In the genomic region with DNA sequence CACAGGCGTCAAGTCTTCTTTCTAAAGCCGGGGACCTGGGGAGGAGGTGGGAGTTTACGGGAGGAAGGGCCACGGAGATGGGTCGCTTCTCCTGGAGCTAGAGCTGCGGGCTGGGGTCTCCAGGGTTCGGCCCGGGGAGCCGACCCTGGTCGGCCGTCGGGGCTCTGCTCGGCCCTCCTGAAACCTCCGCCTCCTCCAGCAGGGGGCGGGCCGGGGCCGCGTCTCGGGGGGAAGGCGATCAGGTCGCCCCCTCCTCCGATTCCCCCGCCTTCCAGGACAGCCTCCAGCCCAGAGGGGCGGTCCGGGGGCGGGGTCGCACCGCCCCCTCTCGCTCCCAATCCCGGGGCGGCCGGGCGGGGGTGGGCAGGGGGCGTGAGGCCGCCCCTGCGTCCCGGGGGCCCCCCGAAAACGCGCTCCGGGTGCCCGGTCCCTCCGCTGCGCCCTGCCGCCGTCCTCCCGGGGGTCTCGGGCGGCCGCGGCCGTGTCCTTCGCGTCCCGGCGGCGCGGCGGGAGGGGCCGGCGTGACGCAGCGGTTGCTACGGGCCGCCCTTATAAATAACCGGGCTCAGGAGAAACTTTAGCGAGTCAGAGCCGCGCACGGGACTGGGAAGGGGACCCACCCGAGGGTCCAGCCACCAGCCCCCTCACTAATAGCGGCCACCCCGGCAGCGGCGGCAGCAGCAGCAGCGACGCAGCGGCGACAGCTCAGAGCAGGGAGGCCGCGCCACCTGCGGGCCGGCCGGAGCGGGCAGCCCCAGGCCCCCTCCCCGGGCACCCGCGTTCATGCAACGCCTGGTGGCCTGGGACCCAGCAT, we compare ENCODE assay signal across 1 cellular context.
A peak's percentile ranks its signal among the peaks of the same experiment; 100 is the strongest.
TF ChIP-seq lines count a peak whose summit lies in the region.

A gene (plus strand): TSS at position 580 of the 814 bp plus-strand sequence. CDS start 204 bp downstream, at position 784.

TF ChIP-seq in GM12878, 131 proteins besides CTCF, POLR2A, EP300 and RAD21 (continued from another document and continues in another):
- TF ChIP-seq, protein P1, sequence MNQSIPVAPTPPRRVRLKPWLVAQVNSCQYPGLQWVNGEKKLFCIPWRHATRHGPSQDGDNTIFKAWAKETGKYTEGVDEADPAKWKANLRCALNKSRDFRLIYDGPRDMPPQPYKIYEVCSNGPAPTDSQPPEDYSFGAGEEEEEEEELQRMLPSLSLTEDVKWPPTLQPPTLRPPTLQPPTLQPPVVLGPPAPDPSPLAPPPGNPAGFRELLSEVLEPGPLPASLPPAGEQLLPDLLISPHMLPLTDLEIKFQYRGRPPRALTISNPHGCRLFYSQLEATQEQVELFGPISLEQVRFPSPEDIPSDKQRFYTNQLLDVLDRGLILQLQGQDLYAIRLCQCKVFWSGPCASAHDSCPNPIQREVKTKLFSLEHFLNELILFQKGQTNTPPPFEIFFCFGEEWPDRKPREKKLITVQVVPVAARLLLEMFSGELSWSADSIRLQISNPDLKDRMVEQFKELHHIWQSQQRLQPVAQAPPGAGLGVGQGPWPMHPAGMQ (IDR thresholded peaks at IDR 0.05; ENCODE audit: borderline replicate concordance): no peak
- TF ChIP-seq WRNIP1 (IDR thresholded peaks at IDR 0.05; ENCODE audit: borderline replicate concordance, low read depth, low read length) (no peak), CBX5 (IDR thresholded peaks at IDR 0.05; ENCODE audit: low read depth) (no peak), SMC3 (IDR thresholded peaks at IDR 0.05; ENCODE audit: borderline replicate concordance, low read length) (peak; percentile 77; the same call in 1 of the 2 replicates), PAX5 (IDR thresholded peaks at IDR 0.05; ENCODE audit: borderline replicate concordance, low read depth, low read length) (no peak), POLR2AphosphoS5 (IDR thresholded peaks at IDR 0.05; ENCODE audit: low read length) (0 out of 2 replicates have a peak, but pooled peaks have one; percentile 50), CREB1 (IDR thresholded peaks at IDR 0.05; ENCODE audit: low read depth) (peak; percentile 77), ZSCAN29 (IDR thresholded peaks at IDR 0.05) (no peak), KAT2A (conservative IDR thresholded peaks at IDR 0.05; ENCODE audit: control insufficient read depth, low read depth, low read length) (no peak), NR2F1 (conservative IDR thresholded peaks at IDR 0.05) (no peak), RAD51 (IDR thresholded peaks at IDR 0.05) (no peak), BRCA1 (IDR thresholded peaks at IDR 0.05; ENCODE audit: low read depth, low read length) (no peak), POU2F2 (IDR thresholded peaks at IDR 0.05; ENCODE audit: borderline replicate concordance, low read depth, low read length) (no peak), YBX1 (IDR thresholded peaks at IDR 0.05) (no peak), RFX5 (IDR thresholded peaks at IDR 0.05; ENCODE audit: low read depth, low read length) (peak; percentile 88), PML (IDR thresholded peaks at IDR 0.05; ENCODE audit: low read length) (no peak), ETV6 (conservative IDR thresholded peaks at IDR 0.05 in 1 of 2, IDR thresholded peaks at IDR 0.05 in 1 of 2; ENCODE audit: borderline replicate concordance in 1 of 2, low read depth in 1 of 2) (no peak), SPI1 (IDR thresholded peaks at IDR 0.05; ENCODE audit: borderline replicate concordance, insufficient read depth, low read depth, low read length) (no peak), EZH2 (IDR thresholded peaks at IDR 0.05; ENCODE audit: borderline replicate concordance, control insufficient read depth, low read depth, low read length) (no peak), ZNF207 (IDR thresholded peaks at IDR 0.05; ENCODE audit: borderline replicate concordance) (no peak), NR2C1 (IDR thresholded peaks at IDR 0.05) (no peak), MYC (IDR thresholded peaks at IDR 0.05; ENCODE audit: insufficient read depth, insufficient read length, insufficient replicate concordance, low read length, severe bottlenecking) (no peak), LARP7 (IDR thresholded peaks at IDR 0.05) (peak; percentile 34; the same call in 1 of the 2 replicates), TCF3 (IDR thresholded peaks at IDR 0.05; ENCODE audit: borderline replicate concordance, insufficient read depth, low read depth, low read length) (no peak), ESRRA (IDR thresholded peaks at IDR 0.05; ENCODE audit: low read length) (no peak), SP1 (IDR thresholded peaks at IDR 0.05; ENCODE audit: low read depth, low read length) (no peak), STAT3 (IDR thresholded peaks at IDR 0.05; ENCODE audit: low read depth, low read length) (no peak), JUNB (IDR thresholded peaks at IDR 0.05) (no peak), HCFC1 (IDR thresholded peaks at IDR 0.05; ENCODE audit: low read length) (no peak), TAF1 (IDR thresholded peaks at IDR 0.05; ENCODE audit: borderline replicate concordance, low read depth, low read length) (no peak), TCF7 (IDR thresholded peaks at IDR 0.05; ENCODE audit: borderline replicate concordance) (no peak), SUZ12 (IDR thresholded peaks at IDR 0.05; ENCODE audit: unreplicated experiment) (no peak), NBN (IDR thresholded peaks at IDR 0.05) (no peak), RCOR1 (conservative IDR thresholded peaks at IDR 0.05; ENCODE audit: low read depth, low read length) (no peak), HDGF (IDR thresholded peaks at IDR 0.05) (no peak), GATAD2B (conservative IDR thresholded peaks at IDR 0.05; ENCODE audit: low read depth) (0 out of 2 replicates have a peak, but pooled peaks have one; percentile 39)
- TF ChIP-seq, protein P2, sequence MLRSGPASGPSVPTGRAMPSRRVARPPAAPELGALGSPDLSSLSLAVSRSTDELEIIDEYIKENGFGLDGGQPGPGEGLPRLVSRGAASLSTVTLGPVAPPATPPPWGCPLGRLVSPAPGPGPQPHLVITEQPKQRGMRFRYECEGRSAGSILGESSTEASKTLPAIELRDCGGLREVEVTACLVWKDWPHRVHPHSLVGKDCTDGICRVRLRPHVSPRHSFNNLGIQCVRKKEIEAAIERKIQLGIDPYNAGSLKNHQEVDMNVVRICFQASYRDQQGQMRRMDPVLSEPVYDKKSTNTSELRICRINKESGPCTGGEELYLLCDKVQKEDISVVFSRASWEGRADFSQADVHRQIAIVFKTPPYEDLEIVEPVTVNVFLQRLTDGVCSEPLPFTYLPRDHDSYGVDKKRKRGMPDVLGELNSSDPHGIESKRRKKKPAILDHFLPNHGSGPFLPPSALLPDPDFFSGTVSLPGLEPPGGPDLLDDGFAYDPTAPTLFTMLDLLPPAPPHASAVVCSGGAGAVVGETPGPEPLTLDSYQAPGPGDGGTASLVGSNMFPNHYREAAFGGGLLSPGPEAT (IDR thresholded peaks at IDR 0.05; ENCODE audit: low read depth): no peak
- TF ChIP-seq, protein P3, sequence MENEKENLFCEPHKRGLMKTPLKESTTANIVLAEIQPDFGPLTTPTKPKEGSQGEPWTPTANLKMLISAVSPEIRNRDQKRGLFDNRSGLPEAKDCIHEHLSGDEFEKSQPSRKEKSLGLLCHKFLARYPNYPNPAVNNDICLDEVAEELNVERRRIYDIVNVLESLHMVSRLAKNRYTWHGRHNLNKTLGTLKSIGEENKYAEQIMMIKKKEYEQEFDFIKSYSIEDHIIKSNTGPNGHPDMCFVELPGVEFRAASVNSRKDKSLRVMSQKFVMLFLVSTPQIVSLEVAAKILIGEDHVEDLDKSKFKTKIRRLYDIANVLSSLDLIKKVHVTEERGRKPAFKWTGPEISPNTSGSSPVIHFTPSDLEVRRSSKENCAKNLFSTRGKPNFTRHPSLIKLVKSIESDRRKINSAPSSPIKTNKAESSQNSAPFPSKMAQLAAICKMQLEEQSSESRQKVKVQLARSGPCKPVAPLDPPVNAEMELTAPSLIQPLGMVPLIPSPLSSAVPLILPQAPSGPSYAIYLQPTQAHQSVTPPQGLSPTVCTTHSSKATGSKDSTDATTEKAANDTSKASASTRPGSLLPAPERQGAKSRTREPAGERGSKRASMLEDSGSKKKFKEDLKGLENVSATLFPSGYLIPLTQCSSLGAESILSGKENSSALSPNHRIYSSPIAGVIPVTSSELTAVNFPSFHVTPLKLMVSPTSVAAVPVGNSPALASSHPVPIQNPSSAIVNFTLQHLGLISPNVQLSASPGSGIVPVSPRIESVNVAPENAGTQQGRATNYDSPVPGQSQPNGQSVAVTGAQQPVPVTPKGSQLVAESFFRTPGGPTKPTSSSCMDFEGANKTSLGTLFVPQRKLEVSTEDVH (IDR thresholded peaks at IDR 0.05; ENCODE audit: low read depth, partially characterized antibody): no peak
- TF ChIP-seq, protein P4, sequence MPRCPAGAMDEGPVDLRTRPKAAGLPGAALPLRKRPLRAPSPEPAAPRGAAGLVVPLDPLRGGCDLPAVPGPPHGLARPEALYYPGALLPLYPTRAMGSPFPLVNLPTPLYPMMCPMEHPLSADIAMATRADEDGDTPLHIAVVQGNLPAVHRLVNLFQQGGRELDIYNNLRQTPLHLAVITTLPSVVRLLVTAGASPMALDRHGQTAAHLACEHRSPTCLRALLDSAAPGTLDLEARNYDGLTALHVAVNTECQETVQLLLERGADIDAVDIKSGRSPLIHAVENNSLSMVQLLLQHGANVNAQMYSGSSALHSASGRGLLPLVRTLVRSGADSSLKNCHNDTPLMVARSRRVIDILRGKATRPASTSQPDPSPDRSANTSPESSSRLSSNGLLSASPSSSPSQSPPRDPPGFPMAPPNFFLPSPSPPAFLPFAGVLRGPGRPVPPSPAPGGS (IDR thresholded peaks at IDR 0.05; ENCODE audit: borderline replicate concordance, insufficient read depth, low read depth, low read length, poor library complexity, severe bottlenecking): no peak
- TF ChIP-seq, protein P5, sequence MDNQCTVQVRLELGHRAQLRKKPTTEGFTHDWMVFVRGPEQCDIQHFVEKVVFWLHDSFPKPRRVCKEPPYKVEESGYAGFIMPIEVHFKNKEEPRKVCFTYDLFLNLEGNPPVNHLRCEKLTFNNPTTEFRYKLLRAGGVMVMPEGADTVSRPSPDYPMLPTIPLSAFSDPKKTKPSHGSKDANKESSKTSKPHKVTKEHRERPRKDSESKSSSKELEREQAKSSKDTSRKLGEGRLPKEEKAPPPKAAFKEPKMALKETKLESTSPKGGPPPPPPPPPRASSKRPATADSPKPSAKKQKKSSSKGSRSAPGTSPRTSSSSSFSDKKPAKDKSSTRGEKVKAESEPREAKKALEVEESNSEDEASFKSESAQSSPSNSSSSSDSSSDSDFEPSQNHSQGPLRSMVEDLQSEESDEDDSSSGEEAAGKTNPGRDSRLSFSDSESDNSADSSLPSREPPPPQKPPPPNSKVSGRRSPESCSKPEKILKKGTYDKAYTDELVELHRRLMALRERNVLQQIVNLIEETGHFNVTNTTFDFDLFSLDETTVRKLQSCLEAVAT (IDR thresholded peaks at IDR 0.05): no peak
- TF ChIP-seq, protein P6, sequence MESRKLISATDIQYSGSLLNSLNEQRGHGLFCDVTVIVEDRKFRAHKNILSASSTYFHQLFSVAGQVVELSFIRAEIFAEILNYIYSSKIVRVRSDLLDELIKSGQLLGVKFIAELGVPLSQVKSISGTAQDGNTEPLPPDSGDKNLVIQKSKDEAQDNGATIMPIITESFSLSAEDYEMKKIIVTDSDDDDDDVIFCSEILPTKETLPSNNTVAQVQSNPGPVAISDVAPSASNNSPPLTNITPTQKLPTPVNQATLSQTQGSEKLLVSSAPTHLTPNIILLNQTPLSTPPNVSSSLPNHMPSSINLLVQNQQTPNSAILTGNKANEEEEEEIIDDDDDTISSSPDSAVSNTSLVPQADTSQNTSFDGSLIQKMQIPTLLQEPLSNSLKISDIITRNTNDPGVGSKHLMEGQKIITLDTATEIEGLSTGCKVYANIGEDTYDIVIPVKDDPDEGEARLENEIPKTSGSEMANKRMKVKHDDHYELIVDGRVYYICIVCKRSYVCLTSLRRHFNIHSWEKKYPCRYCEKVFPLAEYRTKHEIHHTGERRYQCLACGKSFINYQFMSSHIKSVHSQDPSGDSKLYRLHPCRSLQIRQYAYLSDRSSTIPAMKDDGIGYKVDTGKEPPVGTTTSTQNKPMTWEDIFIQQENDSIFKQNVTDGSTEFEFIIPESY (IDR thresholded peaks at IDR 0.05): no peak
- TF ChIP-seq, protein P7, sequence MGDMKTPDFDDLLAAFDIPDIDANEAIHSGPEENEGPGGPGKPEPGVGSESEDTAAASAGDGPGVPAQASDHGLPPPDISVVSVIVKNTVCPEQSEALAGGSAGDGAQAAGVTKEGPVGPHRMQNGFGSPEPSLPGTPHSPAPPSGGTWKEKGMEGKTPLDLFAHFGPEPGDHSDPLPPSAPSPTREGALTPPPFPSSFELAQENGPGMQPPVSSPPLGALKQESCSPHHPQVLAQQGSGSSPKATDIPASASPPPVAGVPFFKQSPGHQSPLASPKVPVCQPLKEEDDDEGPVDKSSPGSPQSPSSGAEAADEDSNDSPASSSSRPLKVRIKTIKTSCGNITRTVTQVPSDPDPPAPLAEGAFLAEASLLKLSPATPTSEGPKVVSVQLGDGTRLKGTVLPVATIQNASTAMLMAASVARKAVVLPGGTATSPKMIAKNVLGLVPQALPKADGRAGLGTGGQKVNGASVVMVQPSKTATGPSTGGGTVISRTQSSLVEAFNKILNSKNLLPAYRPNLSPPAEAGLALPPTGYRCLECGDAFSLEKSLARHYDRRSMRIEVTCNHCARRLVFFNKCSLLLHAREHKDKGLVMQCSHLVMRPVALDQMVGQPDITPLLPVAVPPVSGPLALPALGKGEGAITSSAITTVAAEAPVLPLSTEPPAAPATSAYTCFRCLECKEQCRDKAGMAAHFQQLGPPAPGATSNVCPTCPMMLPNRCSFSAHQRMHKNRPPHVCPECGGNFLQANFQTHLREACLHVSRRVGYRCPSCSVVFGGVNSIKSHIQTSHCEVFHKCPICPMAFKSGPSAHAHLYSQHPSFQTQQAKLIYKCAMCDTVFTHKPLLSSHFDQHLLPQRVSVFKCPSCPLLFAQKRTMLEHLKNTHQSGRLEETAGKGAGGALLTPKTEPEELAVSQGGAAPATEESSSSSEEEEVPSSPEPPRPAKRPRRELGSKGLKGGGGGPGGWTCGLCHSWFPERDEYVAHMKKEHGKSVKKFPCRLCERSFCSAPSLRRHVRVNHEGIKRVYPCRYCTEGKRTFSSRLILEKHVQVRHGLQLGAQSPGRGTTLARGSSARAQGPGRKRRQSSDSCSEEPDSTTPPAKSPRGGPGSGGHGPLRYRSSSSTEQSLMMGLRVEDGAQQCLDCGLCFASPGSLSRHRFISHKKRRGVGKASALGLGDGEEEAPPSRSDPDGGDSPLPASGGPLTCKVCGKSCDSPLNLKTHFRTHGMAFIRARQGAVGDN (IDR thresholded peaks at IDR 0.05): no peak
